26 cellular contexts compared by ENCODE assay signal in genomic region chr16:81556715-81557284, GRCh38.
DNase-seq lines count a peak whose midpoint lies in the region; ATAC-seq and TF ChIP-seq lines count a peak whose summit lies in the region.
"Had no signal": no experiment of that assay in that cellular context is flagged by ENCODE, and none has a peak within 500 bp of the region (broad histone marks: within the 10 kb centered on the region; RNA-seq: fewer than 3 reads in every experiment).

No MANE protein-coding gene starts in this region.

- H3K4me1 Mint-ChIP-seq in Caco-2 (ENCODE audit: low read depth, unreplicated experiment) (peaks cover 37% of the 10 kb centered on the region), immature natural killer cell (peaks cover 78 to 86% of the 10 kb centered on the region in 2 donors)
- H3K4me1 Mint-ChIP-seq in activated T-helper 2 cell treated with anti-CD3 and anti-CD28 coated beads, Interferon-gamma antibody, Interleukin-2, Interleukin-4, amounts not matched to agents 10 μg/mL and 5 μg/mL and 100 μg/mL, durations not matched to agents 14 hours and 24 hours and 36 hours (ENCODE audit: low read depth) = peaks cover 22% of the 10 kb centered on the region

- H3K4me3 Mint-ChIP-seq in Caco-2 (ENCODE audit: unreplicated experiment) (no peak overlapping the region), immature natural killer cell (peak overlapping the region in 4 of 5 donors; percentile 36 to 54 (median 40))
- no peak overlapping the region for H3K4me3 Mint-ChIP-seq in activated T-helper 2 cell treated with anti-CD3 and anti-CD28 coated beads, Interferon-gamma antibody, Interleukin-2, Interleukin-4, amounts not matched to agents 10 μg/mL and 5 μg/mL and 100 μg/mL, durations not matched to agents 14 hours and 24 hours and 36 hours (ENCODE audit: low read depth)
- H3K4me3 Mint-ChIP-seq: activated CD4-positive, alpha-beta memory T cell treated with anti-CD3 and anti-CD28 coated beads for 36 hours; CD4-positive, alpha-beta T cell; nephron progenitor cell had no signal

- H3K9me3 Mint-ChIP-seq in Caco-2 (ENCODE audit: unreplicated experiment) (no peaks in the 10 kb centered on the region), immature natural killer cell (no peaks in the 10 kb centered on the region)
- no peaks in the 10 kb centered on the region for H3K9me3 Mint-ChIP-seq in activated T-helper 2 cell treated with anti-CD3 and anti-CD28 coated beads, Interferon-gamma antibody, Interleukin-2, Interleukin-4, amounts not matched to agents 10 μg/mL and 5 μg/mL and 100 μg/mL, durations not matched to agents 14 hours and 24 hours and 36 hours
- H3K9me3 Mint-ChIP-seq: activated CD4-positive, alpha-beta memory T cell treated with anti-CD3 and anti-CD28 coated beads for 36 hours; activated naive CD4-positive, alpha-beta T cell treated with anti-CD3 and anti-CD28 coated beads, Interleukin-2, amount 50 U/mL, for 72 hours; CD4-positive, alpha-beta T cell; nephron progenitor cell had no signal

- POLR2A ChIA-PET in Caco-2 (lab: Charles Lee) = no interaction called here

- intact Hi-C loops in Caco-2 (cut with micrococcal nuclease; ENCODE audit: unreplicated experiment) = no loop called here
- intact Hi-C loops in activated T-helper 2 cell treated with anti-CD3 and anti-CD28 coated beads, Interferon-gamma antibody, Interleukin-2, Interleukin-4, amounts not matched to agents 10 μg/mL and 5 μg/mL and 100 μg/mL, durations not matched to agents 14 hours and 24 hours and 36 hours (cut with micrococcal nuclease) = no loop called here
- intact Hi-C loops in posterior vena cava (cut with DNase I) = no loop called here

- no peak for TF ChIP-seq CTCF in Caco-2 (IDR thresholded peaks at IDR 0.05; ENCODE audit: insufficient read depth in 1 of 2, low read depth in 1 of 2, low read length in 1 of 2, severe bottlenecking in 1 of 2, unreplicated experiment in 1 of 2)

- H3K27me3 Mint-ChIP-seq in Caco-2 (ENCODE audit: insufficient read depth, unreplicated experiment) = no peaks in the 10 kb centered on the region
- no peaks in the 10 kb centered on the region for H3K27me3 Mint-ChIP-seq in activated T-helper 2 cell treated with anti-CD3 and anti-CD28 coated beads, Interferon-gamma antibody, Interleukin-2, Interleukin-4, amounts not matched to agents 10 μg/mL and 5 μg/mL and 100 μg/mL, durations not matched to agents 14 hours and 24 hours and 36 hours (ENCODE audit: low read depth)
- H3K27me3 Mint-ChIP-seq in immature natural killer cell (ENCODE audit: low read depth in 3 of 3) = peaks cover 0 to 8% (median 8%) of the 10 kb centered on the region in 3 donors
- H3K27me3 Mint-ChIP-seq: activated CD4-positive, alpha-beta memory T cell treated with anti-CD3 and anti-CD28 coated beads for 36 hours; CD4-positive, alpha-beta T cell had no signal

- H3K4me1 ChIP-seq in Caco-2 = peaks cover 44% of the 10 kb centered on the region

- CTCF ChIA-PET in Caco-2 (lab: Charles Lee) = no interaction called here

- H3K27ac Mint-ChIP-seq in Caco-2 (ENCODE audit: unreplicated experiment) (peak overlapping the region; percentile 1), immature natural killer cell (peak overlapping the region; percentile 68 to 90 (median 85))
- H3K27ac Mint-ChIP-seq in activated T-helper 2 cell treated with anti-CD3 and anti-CD28 coated beads, Interferon-gamma antibody, Interleukin-2, Interleukin-4, amounts not matched to agents 10 μg/mL and 5 μg/mL and 100 μg/mL, durations not matched to agents 14 hours and 24 hours and 36 hours = peak overlapping the region; percentile 18
- H3K27ac Mint-ChIP-seq: activated CD4-positive, alpha-beta memory T cell treated with anti-CD3 and anti-CD28 coated beads for 36 hours; activated naive CD4-positive, alpha-beta T cell treated with anti-CD3 and anti-CD28 coated beads, Interleukin-2, amount 50 U/mL, for 72 hours; CD4-positive, alpha-beta T cell had no signal

- no peaks in the 10 kb centered on the region for H3K27me3 ChIP-seq in Caco-2 (replicated peaks; ENCODE audit: control insufficient read depth, insufficient read depth, low read length)
- H3K27me3 ChIP-seq: foreskin keratinocyte, hepatocyte, ovary, suprapubic skin had no signal

- peaks cover 5% of the 10 kb centered on the region; the same call in 1 of the 2 replicates for H3K36me3 ChIP-seq in Caco-2 (ENCODE audit: control insufficient read depth, insufficient read depth, low read length)
- H3K36me3 ChIP-seq: left ventricle myocardium inferior, ovary, suprapubic skin had no signal

- no peaks in the 10 kb centered on the region for H3K9me3 ChIP-seq in Caco-2
- H3K9me3 ChIP-seq: left ventricle myocardium inferior, ovary, suprapubic skin had no signal

- H3K36me3 Mint-ChIP-seq in Caco-2 (ENCODE audit: insufficient read depth, unreplicated experiment) (peaks cover 24% of the 10 kb centered on the region), immature natural killer cell (peaks cover 4% of the 10 kb centered on the region in 3 donors)
- peaks cover 3% of the 10 kb centered on the region for H3K36me3 Mint-ChIP-seq in activated T-helper 2 cell treated with anti-CD3 and anti-CD28 coated beads, Interferon-gamma antibody, Interleukin-2, Interleukin-4, amounts not matched to agents 10 μg/mL and 5 μg/mL and 100 μg/mL, durations not matched to agents 14 hours and 24 hours and 36 hours (ENCODE audit: low read depth)
- H3K36me3 Mint-ChIP-seq: activated naive CD4-positive, alpha-beta T cell treated with anti-CD3 and anti-CD28 coated beads, Interleukin-2, amount 50 U/mL, for 72 hours had no signal

- no peak for ATAC-seq in activated CD4-positive, CD25-positive, alpha-beta regulatory T cell treated with anti-CD3 and anti-CD28 coated beads, Interleukin-2, amount 50 U/mL, for 24 hours
- ATAC-seq: activated naive CD4-positive, alpha-beta T cell treated with anti-CD3 and anti-CD28 coated beads, Interleukin-2, amount 50 U/mL, for 72 hours; foreskin keratinocyte had no signal

- DNase-seq in Caco-2 (no peak), immature natural killer cell (peak; percentile 41 to 58 (median 47)), posterior vena cava (ENCODE audit: low spot score) (peak; percentile 70), NCI-H2107 (lab: John Stamatoyannopoulos, UW) (no peak), kidney glomerular epithelial cell (lab: John Stamatoyannopoulos, UW) (no peak)
- DNase-seq in activated T-helper 2 cell treated with anti-CD3 and anti-CD28 coated beads, Interferon-gamma antibody, Interleukin-2, Interleukin-4, amounts not matched to agents 10 μg/mL and 5 μg/mL and 100 μg/mL, durations not matched to agents 14 hours and 24 hours and 36 hours (ENCODE audit: low spot score) = no peak
- no peak for DNase-seq in activated CD4-positive, alpha-beta T cell treated with anti-CD3 and anti-CD28 coated beads for 4 hours
- DNase-seq: activated CD4-positive, alpha-beta memory T cell treated with anti-CD3 and anti-CD28 coated beads for 36 hours; anterior cingulate cortex; CD4-positive, alpha-beta T cell; effector CD4-positive, alpha-beta T cell; foreskin keratinocyte; H7; left ventricle myocardium inferior; NCI-H1436 treated with DMSO at 0.1 percent for 48 hours; NCI-H446; NCI-H774; nephron progenitor cell; ovary; stimulated activated CD4-positive, alpha-beta T cell treated with anti-CD3 and anti-CD28 coated beads, Interleukin-1b, Interleukin-23, amount 100 ng/mL, for 48 hours; T-helper 1 cell had no signal

- no peak overlapping the region for H3K4me3 ChIP-seq in Caco-2 (ENCODE audit: low read depth, low read length)
- H3K4me3 ChIP-seq: hepatocyte, left ventricle myocardium inferior, ovary, smooth muscle cell, suprapubic skin had no signal

- no TSS peak for BruUV-seq in Caco-2 (replicated peaks; lab: Mats Ljungman, UMichigan)

Comparison
In these comparisons a context has a peak if more than half of its experiments do, and no peak if none do; other contexts are left out.
1. DNase-seq: peak in immature natural killer cell (3 of 3) and posterior vena cava (single experiment); none in Caco-2 (0 of 2), activated T-helper 2 cell treated with anti-CD3 and anti-CD28 coated beads, Interferon-gamma antibody, Interleukin-2, Interleukin-4, amounts not matched to agents 10 μg/mL and 5 μg/mL and 100 μg/mL, durations not matched to agents 14 hours and 24 hours and 36 hours (single experiment), NCI-H2107 (single experiment), kidney glomerular epithelial cell (single experiment) and activated CD4-positive, alpha-beta T cell treated with anti-CD3 and anti-CD28 coated beads for 4 hours (0 of 2).
2. H3K27ac Mint-ChIP-seq: peak in every context shown above with its lines; median percentile 85 in immature natural killer cell; 18 in activated T-helper 2 cell treated with anti-CD3 and anti-CD28 coated beads, Interferon-gamma antibody, Interleukin-2, Interleukin-4, amounts not matched to agents 10 μg/mL and 5 μg/mL and 100 μg/mL, durations not matched to agents 14 hours and 24 hours and 36 hours; 1 in Caco-2.
3. H3K4me3 Mint-ChIP-seq: peak in immature natural killer cell (4 of 5); none in Caco-2 (single experiment) and activated T-helper 2 cell treated with anti-CD3 and anti-CD28 coated beads, Interferon-gamma antibody, Interleukin-2, Interleukin-4, amounts not matched to agents 10 μg/mL and 5 μg/mL and 100 μg/mL, durations not matched to agents 14 hours and 24 hours and 36 hours (single experiment).